In the genomic region with DNA sequence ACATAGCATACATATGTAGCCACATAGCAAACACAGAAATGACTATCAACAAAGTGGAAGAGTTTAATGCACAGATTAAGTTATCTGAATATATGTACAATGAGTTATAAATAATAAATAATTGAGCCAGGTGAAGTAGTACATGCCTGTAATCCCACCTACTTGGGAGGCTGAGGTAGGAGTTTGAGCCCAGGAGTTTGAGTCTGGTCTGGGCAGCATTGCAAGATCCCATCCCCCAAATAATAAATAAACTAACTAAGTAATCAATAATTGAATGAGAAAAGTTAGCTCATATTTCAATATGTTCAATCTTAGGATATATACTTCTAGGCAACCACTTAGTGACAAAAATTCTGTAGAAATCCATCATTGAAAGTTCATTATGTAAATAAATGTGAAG, we compare ENCODE assay signal across 16 cellular contexts. TPM values are rescaled to one million over a fixed set of nuclear protein-coding genes. Genes with fewer than 3 reads are reported as not detected.
A peak's percentile ranks its signal among the peaks of the same experiment; 100 is the strongest.
DNase-seq lines count a peak whose midpoint lies in the region; ATAC-seq, FAIRE-seq and TF ChIP-seq lines count a peak whose summit lies in the region.
"Had no signal": no experiment of that assay in that cellular context is flagged by ENCODE, and none has a peak within 500 bp of the region (broad histone marks: within the 10 kb centered on the region; RNA-seq: fewer than 3 reads in every experiment).

No MANE protein-coding gene starts in this region.

- TF ChIP-seq EP300 in K562 (IDR thresholded peaks at IDR 0.05; ENCODE audit: low read length), result no peak
- TF ChIP-seq EP300 in gastroesophageal sphincter (IDR thresholded peaks at IDR 0.05), result no peak

- BruUV-seq in K562 (replicated peaks; lab: Mats Ljungman, UMichigan), result no TSS peak

- H3K9ac ChIP-seq in K562 (ENCODE audit: insufficient read depth in 1 of 2, low read depth in 2 of 2, low read length in 2 of 2), result no peak overlapping the region

- in situ Hi-C loops in K562 (cut with MboI), result loop anchor here (25.0 kb wide), 1 partner anchor 1858 kb away; no protein-coding TSS in a partner anchor

- no peaks in the 10 kb centered on the region for H3K9me3 Mint-ChIP-seq in activated CD4-positive, alpha-beta T cell treated with anti-CD3 and anti-CD28 coated beads for 36 hours (ENCODE audit: low read depth)
- no peaks in the 10 kb centered on the region for H3K9me3 Mint-ChIP-seq in osteocyte (ENCODE audit: unreplicated experiment)

- H3K27ac ChIP-seq in K562 (ENCODE audit: extremely low read depth, low read depth, low read length) (no peak overlapping the region), adrenal gland (no peak overlapping the region), gastroesophageal sphincter (no peak overlapping the region)

- peak overlapping the region; percentile 98 for H3K27ac Mint-ChIP-seq in activated CD4-positive, alpha-beta T cell treated with anti-CD3 and anti-CD28 coated beads for 36 hours
- H3K27ac Mint-ChIP-seq in osteocyte (ENCODE audit: unreplicated experiment), result no peak overlapping the region

- peaks cover 69% of the 10 kb centered on the region for H3K4me1 Mint-ChIP-seq in activated CD4-positive, alpha-beta T cell treated with anti-CD3 and anti-CD28 coated beads for 36 hours
- peaks cover 39% of the 10 kb centered on the region for H3K4me1 Mint-ChIP-seq in osteocyte (ENCODE audit: unreplicated experiment)

- POLR2A ChIA-PET in activated CD4-positive, alpha-beta T cell treated with anti-CD3 and anti-CD28 coated beads for 36 hours (lab: Charles Lee), result no interaction called here
- POLR2A ChIA-PET in K562 (lab: Yijun Ruan, JAX), result no interaction called here

- H3K4me3 ChIP-seq in NB4 (ENCODE audit: low read depth, low read length), result peak overlapping the region; percentile 1
- no peak overlapping the region for H3K4me3 ChIP-seq in K562
- no peak overlapping the region for H3K4me3 ChIP-seq in adrenal gland
- no peak overlapping the region for H3K4me3 ChIP-seq in gastroesophageal sphincter

- CTCF ChIA-PET in activated CD4-positive, alpha-beta T cell treated with anti-CD3 and anti-CD28 coated beads for 36 hours (lab: Charles Lee), result interaction anchor here (1.0 kb wide), 1 partner anchor 34 kb away, joined by 3 read pairs; no protein-coding TSS in a partner anchor
- CTCF ChIA-PET in K562 (lab: Yijun Ruan, JAX; ENCODE audit: low intra/inter-chr PET ratio), result interaction anchor here (0.6 kb wide), 1 partner anchor 90 kb away, joined by 3 read pairs; no protein-coding TSS in a partner anchor

- H3K4me2 ChIP-seq in K562 (ENCODE audit: insufficient read depth, low read length), result peak overlapping the region; percentile 6; the same call in 1 of the 2 replicates

- H3K9me3 ChIP-seq in K562 (replicated peaks; ENCODE audit: control insufficient read depth, insufficient read depth, low read depth, low read length), result no peaks in the 10 kb centered on the region
- no peaks in the 10 kb centered on the region for H3K9me3 ChIP-seq in adrenal gland (replicated peaks in 1 of 3)
- no peaks in the 10 kb centered on the region for H3K9me3 ChIP-seq in gastroesophageal sphincter

- no peak for DNase-seq in activated CD4-positive, alpha-beta T cell treated with anti-CD3 and anti-CD28 coated beads for 36 hours
- no peak for DNase-seq in activated CD4-positive, alpha-beta T cell treated with anti-CD3 and anti-CD28 coated beads, Interleukin-2, amount 50 U/mL, for 48 hours
- DNase-seq in NB4 (ENCODE audit: low read depth), result no peak
- DNase-seq in K562 (ENCODE audit: extremely low read depth in 1 of 4, low spot score in 3 of 4), result no peak
- DNase-seq in osteocyte (ENCODE audit: extremely low spot score, unreplicated experiment), result no peak
- DNase-seq in adrenal gland, result no peak
- DNase-seq: central memory CD4-positive, alpha-beta T cell; DMS53; KG1; NCI-H1694 treated with DMSO at 0.1 percent for 48 hours; NCI-H526; nucleus accumbens; stimulated activated CD4-positive, alpha-beta T cell treated with anti-CD3 and anti-CD28 coated beads, Interleukin-15, amount 100 ng/mL, for 24 hours had no signal

- H3K4me1 ChIP-seq in K562 (replicated peaks in 1 of 2; ENCODE audit: control insufficient read depth in 2 of 2, insufficient read depth in 2 of 2, low read length in 2 of 2), result peaks cover 21 to 33% of the 10 kb centered on the region in 2 experiments; a peak in 4 of 5 replicates
- peaks cover 13 to 32% of the 10 kb centered on the region in 2 donors for H3K4me1 ChIP-seq in adrenal gland (replicated peaks in 1 of 2)
- H3K4me1 ChIP-seq in gastroesophageal sphincter, result peaks cover 0 to 39% (median 11%) of the 10 kb centered on the region in 3 donors

- peaks cover 3% of the 10 kb centered on the region; the same call in 1 of the 3 replicates for H3K36me3 ChIP-seq in K562 (ENCODE audit: control insufficient read depth, insufficient read depth, low read length)
- no peaks in the 10 kb centered on the region for H3K36me3 ChIP-seq in adrenal gland (replicated peaks in 1 of 2)
- peaks cover 0 to 2% of the 10 kb centered on the region in 2 donors for H3K36me3 ChIP-seq in gastroesophageal sphincter

- H3K4me3 Mint-ChIP-seq in activated CD4-positive, alpha-beta T cell treated with anti-CD3 and anti-CD28 coated beads for 36 hours, result peak overlapping the region; percentile 92
- H3K4me3 Mint-ChIP-seq in osteocyte (ENCODE audit: unreplicated experiment), result peak overlapping the region; percentile 97

- H3K9me1 ChIP-seq in K562 (ENCODE audit: control insufficient read depth, insufficient read depth, low read length), result no peaks in the 10 kb centered on the region

- no peaks in the 10 kb centered on the region for H4K20me1 ChIP-seq in K562 (replicated peaks; ENCODE audit: control insufficient read depth, insufficient read depth, low read length)

- TF ChIP-seq POLR2A in NB4 (IDR thresholded peaks at IDR 0.05; ENCODE audit: extremely low read depth, insufficient read length) (no peak), K562 (conservative IDR thresholded peaks at IDR 0.05) (no peak), adrenal gland (IDR thresholded peaks at IDR 0.05) (no peak), gastroesophageal sphincter (IDR thresholded peaks at IDR 0.05) (no peak)

- H3K79me2 ChIP-seq in K562 (ENCODE audit: control insufficient read depth, insufficient read depth, low read length), result peaks cover 50% of the 10 kb centered on the region

- no peaks in the 10 kb centered on the region for H3K27me3 ChIP-seq in K562 (ENCODE audit: control insufficient read depth in 2 of 2, insufficient read depth in 2 of 2, low read length in 2 of 2)
- H3K27me3 ChIP-seq in adrenal gland, result no peaks in the 10 kb centered on the region
- no peaks in the 10 kb centered on the region for H3K27me3 ChIP-seq in gastroesophageal sphincter

- TF ChIP-seq CTCF in NB4 (IDR thresholded peaks at IDR 0.05; ENCODE audit: low read depth, low read length) (no peak), K562 (IDR thresholded peaks at IDR 0.05 in 2 of 3, conservative IDR thresholded peaks at IDR 0.05 in 1 of 3; ENCODE audit: insufficient read depth in 2 of 3, low read depth in 1 of 3, low read length in 3 of 3) (no peak), osteocyte (IDR thresholded peaks at IDR 0.05) (no peak), adrenal gland (IDR thresholded peaks at IDR 0.05) (no peak), gastroesophageal sphincter (IDR thresholded peaks at IDR 0.05) (no peak)

- H2AFZ ChIP-seq in K562 (ENCODE audit: low read depth, low read length), result no peak overlapping the region

- ATAC-seq in activated CD4-positive, alpha-beta T cell treated with anti-CD3 and anti-CD28 coated beads for 36 hours, result no peak
- ATAC-seq in K562 (no peak), gastroesophageal sphincter (no peak), HG03442 (IDR thresholded peaks at IDR 0.05; ENCODE audit: unreplicated experiment) (no peak)

- no peak for TF ChIP-seq RAD21 in K562 (CRISPR knock-in tag; conservative IDR thresholded peaks at IDR 0.05 in 1 of 2, IDR thresholded peaks at IDR 0.05 in 1 of 2)

- peaks cover 20% of the 10 kb centered on the region for H3K36me3 Mint-ChIP-seq in activated CD4-positive, alpha-beta T cell treated with anti-CD3 and anti-CD28 coated beads for 36 hours (ENCODE audit: low read depth)
- H3K36me3 Mint-ChIP-seq in osteocyte (ENCODE audit: unreplicated experiment), result no peaks in the 10 kb centered on the region

- FAIRE-seq in K562 (lab: Jason Lieb, UNC), result no peak
- FAIRE-seq: GM12892 had no signal

- intact Hi-C loops in activated CD4-positive, alpha-beta T cell treated with anti-CD3 and anti-CD28 coated beads for 36 hours (cut with DNase I, micrococcal nuclease), result loop anchor here in 1 of 2 experiments (2.0 kb wide), 1 partner anchor 67 kb away; a partner anchor contains a TSS
- intact Hi-C loops in K562 (cut with micrococcal nuclease) (no loop called here), adrenal gland (cut with DNase I) (no loop called here)

- H3K27me3 Mint-ChIP-seq in activated CD4-positive, alpha-beta T cell treated with anti-CD3 and anti-CD28 coated beads for 36 hours, result no peaks in the 10 kb centered on the region
- H3K27me3 Mint-ChIP-seq in osteocyte (ENCODE audit: unreplicated experiment), result no peaks in the 10 kb centered on the region

RNA-seq across cellular contexts. Expression of a gene that starts 1.7 kb away (rescaled TPM):
- total RNA-seq in activated CD4-positive, alpha-beta T cell treated with anti-CD3 and anti-CD28 coated beads for 36 hours, result 100 to 1,000 TPM; 109 to 118 TPM
- total RNA-seq in K562 (2011; cell fraction: chromatin; rRNA removed; ENCODE audit: low replicate concordance), result 58.7 and 125 TPM in 2 replicates
- 30.7 and 35.2 TPM in 2 replicates for total RNA-seq in K562 (2011; cell fraction: nucleolus; rRNA removed)
- total RNA-seq in K562 (2011; cell fraction: nucleoplasm; rRNA removed), result 52.3 and 75.5 TPM in 2 replicates
- 9.9 and 11.5 TPM in 2 replicates for total RNA-seq in K562 (2014; rRNA removed)
- 25.2 and 26.4 TPM in 2 replicates for total RNA-seq in K562 (2014; rRNA removed; fragmentation: Illumina TruSeq; extraction: Trizol)
- 22.0 and 23.8 TPM in 2 replicates for total RNA-seq in K562 (2015; rRNA removed; fragmentation: Illumina TruSeq; extraction: Trizol)
- 16.0 and 18.6 TPM in 2 replicates for total RNA-seq in K562 (2021)
- 16.0 and 20.8 TPM in 2 replicates for polyA plus RNA-seq in K562 (2011; rRNA removed)
- polyA plus RNA-seq in K562 (2011; cell fraction: cytosol; rRNA removed), result 8.3 and 10.2 TPM in 2 replicates
- 61.8 and 88.2 TPM in 2 replicates for polyA plus RNA-seq in K562 (2011; cell fraction: nucleus; rRNA removed)
- polyA plus RNA-seq in K562 (2012), result 16.8 and 17.4 TPM in 2 replicates
- polyA plus RNA-seq in K562 (2014; fragmentation: Illumina TruSeq; extraction: Trizol), result 18.3 and 25.5 TPM in 2 replicates
- polyA plus RNA-seq in K562 (2014; fragmentation: Nextera tagmentation; extraction: Ambion mirVana), result 10 to 100 TPM; 17.4 to 18.3 TPM
- polyA plus RNA-seq in K562 (2014; rRNA removed), result 20.6 and 23.1 TPM in 2 replicates
- 22.6 and 27.3 TPM in 2 replicates for polyA minus RNA-seq in K562 (2011; rRNA and poly(A)+ RNA removed)
- polyA minus RNA-seq in K562 (2011; cell fraction: cytosol; rRNA and poly(A)+ RNA removed), result 6.9 and 7.1 TPM in 2 replicates
- polyA minus RNA-seq in K562 (2011; cell fraction: nucleus; rRNA and poly(A)+ RNA removed), result 27.2 and 38.7 TPM in 2 replicates
- total RNA-seq in osteocyte, result 36.4 and 38.0 TPM in 2 replicates
- 10 to 100 TPM; 14.1 to 45.3 (median 32.1) TPM for total RNA-seq in adrenal gland
- polyA plus RNA-seq in adrenal gland, result 10 to 100 TPM; 30.0 to 48.3 (median 33.7) TPM
- 10 to 100 TPM; 18.7 to 30.4 (median 22.4) TPM for total RNA-seq in gastroesophageal sphincter

RNA-seq across cellular contexts. Expression of a gene that starts 15.9 kb away (rescaled TPM):
- total RNA-seq in activated CD4-positive, alpha-beta T cell treated with anti-CD3 and anti-CD28 coated beads for 36 hours, result under 1 TPM in 1 of 2 experiments, not detected in 1; 0.12 TPM
- not detected in 2 replicates for total RNA-seq in K562 (2011; cell fraction: chromatin; rRNA removed; ENCODE audit: low replicate concordance)
- total RNA-seq in K562 (2011; cell fraction: nucleolus; rRNA removed), result not detected in 2 replicates
- total RNA-seq in K562 (2011; cell fraction: nucleoplasm; rRNA removed), result not detected in 2 replicates
- not detected in 2 replicates for total RNA-seq in K562 (2014; rRNA removed)
- not detected in 2 replicates for total RNA-seq in K562 (2014; rRNA removed; fragmentation: Illumina TruSeq; extraction: Trizol)
- total RNA-seq in K562 (2015; rRNA removed; fragmentation: Illumina TruSeq; extraction: Trizol), result not detected in 2 replicates
- total RNA-seq in K562 (2021), result not detected in 2 replicates
- polyA plus RNA-seq in K562 (2011; rRNA removed), result not detected in 2 replicates
- not detected in 2 replicates for polyA plus RNA-seq in K562 (2011; cell fraction: cytosol; rRNA removed)
- not detected in 2 replicates for polyA plus RNA-seq in K562 (2011; cell fraction: nucleus; rRNA removed)
- not detected in 2 replicates for polyA plus RNA-seq in K562 (2012)
- polyA plus RNA-seq in K562 (2014; fragmentation: Illumina TruSeq; extraction: Trizol), result not detected in 2 replicates
- not detected for polyA plus RNA-seq in K562 (2014; fragmentation: Nextera tagmentation; extraction: Ambion mirVana)
- polyA plus RNA-seq in K562 (2014; rRNA removed), result not detected in 2 replicates
- polyA minus RNA-seq in K562 (2011; rRNA and poly(A)+ RNA removed), result not detected in 2 replicates
- polyA minus RNA-seq in K562 (2011; cell fraction: cytosol; rRNA and poly(A)+ RNA removed), result not detected in 2 replicates
- not detected in 2 replicates for polyA minus RNA-seq in K562 (2011; cell fraction: nucleus; rRNA and poly(A)+ RNA removed)
- total RNA-seq in osteocyte, result 0.97 and 0.99 TPM in 2 replicates
- total RNA-seq in adrenal gland, result under 1 TPM in 7 of 8 donors, not detected in 1; 0.18 to 0.78 (median 0.58) TPM
- polyA plus RNA-seq in adrenal gland, result under 1 TPM; 0.07 to 0.16 (median 0.10) TPM
- total RNA-seq in gastroesophageal sphincter, result under 1 TPM in 2 of 4 donors, not detected in 2; 0.27 to 0.64 TPM
